ENCODE assay signal across 35 cellular contexts in the genomic region with DNA sequence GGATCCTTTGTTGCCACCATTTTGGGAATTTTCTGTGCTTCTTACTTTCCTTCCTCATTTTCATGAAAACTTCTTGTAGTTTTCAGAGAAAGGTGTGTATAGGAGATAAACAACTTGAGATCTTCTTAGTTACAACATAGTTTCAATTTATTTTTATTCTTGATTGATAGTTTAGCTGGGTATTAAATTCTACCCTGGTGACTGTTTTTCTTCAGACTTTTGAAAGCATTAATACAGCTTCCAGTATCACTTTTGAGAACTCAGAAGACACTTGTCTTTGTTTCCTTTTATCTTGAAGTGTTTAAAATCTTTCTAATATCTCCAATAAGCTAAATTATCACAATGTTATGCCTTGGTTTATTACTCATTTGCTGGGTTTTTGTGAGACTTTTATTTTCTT.
"Had no signal": no experiment of that assay in that cellular context is flagged by ENCODE, and none has a peak within 500 bp of the region (broad histone marks: within the 10 kb centered on the region; RNA-seq: fewer than 3 reads in every experiment).

No MANE protein-coding gene starts in this region.

- DNase-seq: Karpas-422, Kasumi-1, MG63, MM.1S, MV-4-11, NCI-H1048, NCI-H1092, NCI-H1092 treated with DMSO at 0.1 percent for 48 hours, NCI-H1105, NCI-H1105 treated with DMSO at 0.1 percent for 48 hours, NCI-H1417, NCI-H1417 treated with DMSO at 0.1 percent for 48 hours, NCI-H1436, NCI-H1436 treated with DMSO at 0.1 percent for 48 hours, NCI-H146, NCI-H1694, NCI-H1694 treated with DMSO at 0.1 percent for 48 hours, NCI-H187, NCI-H187 treated with DMSO at 0.1 percent for 48 hours, NCI-H1930, NCI-H2029, NCI-H2029 treated with DMSO at 0.1 percent for 48 hours, NCI-H2081, NCI-H2081 treated with DMSO at 0.1 percent for 48 hours, NCI-H2107, NCI-H2171, NCI-H2171 treated with DMSO at 0.1 percent for 48 hours, NCI-H2227 treated with DMSO at 0.1 percent for 48 hours, NCI-H226, NCI-H345, NCI-H446, NCI-H446 treated with DMSO at 0.1 percent for 48 hours, NCI-H510A, NCI-H510A treated with DMSO at 0.1 percent for 48 hours, NCI-H524 had no signal

- H3K4me3 ChIP-seq: MG63 had no signal

- H3K36me3 ChIP-seq: MG63 had no signal

- H3K27me3 ChIP-seq: MG63 had no signal
